1 cellular context compared by ENCODE assay signal in genomic region chrX:48736303-48736702, GRCh38.
TF ChIP-seq lines count a peak whose summit lies in the region.

No MANE protein-coding gene starts in this region.

TF ChIP-seq in endothelial cell of umbilical vein, 7 proteins besides CTCF, POLR2A, EP300 and RAD21:
- TF ChIP-seq FOS (IDR thresholded peaks at IDR 0.05; ENCODE audit: borderline replicate concordance, insufficient read depth, low read length) (no peak), EZH2 (IDR thresholded peaks at IDR 0.05; ENCODE audit: borderline replicate concordance, low read depth, low read length, severe bottlenecking) (no peak), MYC (IDR thresholded peaks at IDR 0.05; ENCODE audit: low read depth, low read length) (no peak), POLR2AphosphoS5 (IDR thresholded peaks at IDR 0.05; ENCODE audit: insufficient read depth, low read depth, low read length) (no peak), MAX (IDR thresholded peaks at IDR 0.05; ENCODE audit: insufficient read depth, insufficient read length) (no peak), JUN (IDR thresholded peaks at IDR 0.05; ENCODE audit: borderline replicate concordance, insufficient read depth, insufficient read length, low read depth) (no peak), GATA2 (IDR thresholded peaks at IDR 0.05; ENCODE audit: insufficient read depth, insufficient read length, low read depth, low read length) (no peak)
